17 cellular contexts compared by ENCODE assay signal in the genomic region with DNA sequence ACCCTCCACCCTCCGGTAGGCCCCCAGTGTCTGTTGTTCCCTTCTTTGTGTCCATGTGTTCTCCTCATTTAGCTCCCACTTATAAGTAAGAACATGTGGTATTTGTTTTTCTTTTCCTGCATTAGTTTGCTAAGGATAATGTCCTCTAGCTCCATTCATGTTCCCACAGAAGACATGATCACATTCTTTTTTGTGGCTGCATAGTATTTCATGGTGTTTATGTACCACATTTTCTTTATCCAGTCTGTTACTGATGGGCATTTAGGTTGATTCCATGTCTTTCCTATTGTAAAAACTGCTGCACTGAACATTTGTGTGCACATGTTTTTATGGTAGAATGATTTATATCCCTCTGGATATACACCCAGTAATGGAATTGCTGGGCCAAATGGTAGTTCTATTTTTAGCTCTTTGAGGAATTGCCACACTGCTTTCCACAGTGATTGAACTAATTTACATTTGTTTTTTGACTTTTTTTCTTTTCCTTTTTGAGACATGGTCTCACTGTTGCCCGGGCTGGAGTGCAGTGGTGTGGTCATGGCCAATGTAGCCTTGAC.
"Had no signal": no experiment of that assay in that cellular context is flagged by ENCODE, and none has a peak within 500 bp of the region (broad histone marks: within the 10 kb centered on the region; RNA-seq: fewer than 3 reads in every experiment).

No MANE protein-coding gene starts in this region.

- H2AFZ ChIP-seq: neural progenitor cell had no signal

- H3K9ac ChIP-seq: neural progenitor cell had no signal

- H3K4me3 ChIP-seq: cardiac muscle cell, dorsolateral prefrontal cortex, neural progenitor cell, tibial nerve, vagina had no signal

- H3K9me3 ChIP-seq: tibial nerve, vagina had no signal

- DNase-seq: activated CD4-positive, alpha-beta T cell treated with anti-CD3 and anti-CD28 coated beads for 1 hour; activated CD4-positive, alpha-beta T cell treated with anti-CD3 and anti-CD28 coated beads, Interleukin-2, amount 50 U/mL, for 48 hours; activated T-cell treated with anti-CD3 and anti-CD28 coated beads, Interleukin-2, amount 50 U/mL, for 48 hours; dorsolateral prefrontal cortex; erythroblast; hippocampal formation; kidney glomerular epithelial cell; stimulated activated CD4-positive, alpha-beta T cell treated with anti-CD3 and anti-CD28 coated beads, Interleukin-12 subunit alpha, Interleukin-12 subunit beta, amount 100 ng/mL, for 4 hours; stimulated activated CD4-positive, alpha-beta T cell treated with anti-CD3 and anti-CD28 coated beads, Interleukin-2, amount 100 ng/mL, for 24 hours; substantia nigra; T-helper 1 cell; T1000 had no signal

- H3K27ac Mint-ChIP-seq: neural progenitor cell had no signal

- H3K27me3 ChIP-seq: cardiac muscle cell, dorsolateral prefrontal cortex, neural progenitor cell, tibial nerve, vagina had no signal

- H3K9me3 Mint-ChIP-seq: neural progenitor cell had no signal

- H3K36me3 ChIP-seq: neural progenitor cell, vagina had no signal

- H3K27ac ChIP-seq: cardiac muscle cell, dorsolateral prefrontal cortex, neural progenitor cell, tibial nerve, vagina had no signal

- H3K4me3 Mint-ChIP-seq: neural progenitor cell had no signal

- ATAC-seq: SK-N-SH treated with all-trans-retinoic acid at 6 μM for 48 hours had no signal
